ENCODE assay signal across 19 cellular contexts in the genomic region with DNA sequence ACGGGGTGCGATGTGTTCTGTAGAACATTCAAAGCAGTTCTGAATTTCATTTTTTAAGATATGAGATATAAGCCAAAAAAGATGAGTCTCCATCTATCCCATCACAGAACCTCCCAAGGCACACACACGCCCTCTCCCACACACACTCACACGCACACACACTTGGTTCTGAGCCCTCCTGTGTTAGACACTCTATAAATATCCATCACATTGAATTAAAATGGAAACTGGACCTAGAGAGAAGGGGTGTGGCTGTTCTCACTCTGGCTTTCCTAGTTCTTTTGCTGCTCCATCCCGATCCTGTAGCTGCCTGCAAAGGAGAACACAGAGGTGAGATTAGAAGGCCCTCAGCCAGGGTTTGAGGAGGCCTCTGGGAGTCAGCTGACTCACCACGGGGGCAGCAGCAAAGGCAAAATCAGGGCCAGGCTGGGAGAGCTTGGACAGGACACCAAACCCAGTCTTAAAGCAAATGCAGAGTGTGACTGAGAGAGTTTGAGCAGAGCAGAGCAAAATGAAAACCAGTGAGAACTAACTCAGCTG.
"Had no signal": no experiment of that assay in that cellular context is flagged by ENCODE, and none has a peak within 500 bp of the region (broad histone marks: within the 10 kb centered on the region; RNA-seq: fewer than 3 reads in every experiment).

No MANE protein-coding gene starts in this region.

- H3K4me1 ChIP-seq: colonic mucosa, lower lobe of right lung, upper lobe of left lung had no signal

- ATAC-seq: activated CD8-positive, alpha-beta T cell treated with anti-CD3 and anti-CD28 coated beads, Interleukin-2, amount 10 ng/mL, durations not matched to agents 7 days and 5 days; lower lobe of right lung; T-cell had no signal

- H3K4me3 Mint-ChIP-seq: activated CD4-positive, alpha-beta T cell treated with anti-CD3 and anti-CD28 coated beads, Interleukin-2, amount 10 ng/mL, durations not matched to agents 24 days and 14 days; activated CD8-positive, alpha-beta T cell treated with anti-CD3 and anti-CD28 coated beads, Interleukin-2, amount 10 ng/mL, durations not matched to agents 7 days and 5 days; activated T-cell treated with anti-CD3 and anti-CD28 coated beads, Interleukin-2, amount 50 U/mL, for 24 hours; central memory CD8-positive, alpha-beta T cell; natural killer cell treated with Interleukin-12 subunit alpha and Interleukin-12 subunit beta and Interleukin-15 and Interleukin-18, amount 100 ng/mL, for 72 hours; T-cell had no signal

- H3K9me3 Mint-ChIP-seq: activated CD4-positive, alpha-beta T cell treated with anti-CD3 and anti-CD28 coated beads, Interleukin-2, amount 10 ng/mL, durations not matched to agents 24 days and 14 days; activated T-helper 2 cell treated with anti-CD3 and anti-CD28 coated beads, Interferon-gamma antibody, Interleukin-2, Interleukin-4, amounts not matched to agents 10 μg/mL and 5 μg/mL and 100 μg/mL, durations not matched to agents 14 hours and 24 hours and 36 hours; central memory CD8-positive, alpha-beta T cell; natural killer cell treated with Interleukin-12 subunit alpha and Interleukin-12 subunit beta and Interleukin-15 and Interleukin-18, amount 100 ng/mL, for 72 hours had no signal

- H3K36me3 Mint-ChIP-seq: natural killer cell treated with Interleukin-12 subunit alpha and Interleukin-12 subunit beta and Interleukin-15 and Interleukin-18, amount 100 ng/mL, for 72 hours; T-cell had no signal

- H3K27me3 ChIP-seq: brain microvascular endothelial cell, colonic mucosa, testis, upper lobe of left lung had no signal

- DNase-seq: activated CD4-positive, alpha-beta T cell treated with anti-CD3 and anti-CD28 coated beads, Interleukin-2, amount 10 ng/mL, durations not matched to agents 24 days and 14 days; activated CD4-positive, CD25-positive, alpha-beta regulatory T cell; activated CD8-positive, alpha-beta T cell treated with anti-CD3 and anti-CD28 coated beads, Interleukin-2, amount 10 ng/mL, durations not matched to agents 7 days and 5 days; activated naive CD4-positive, alpha-beta T cell treated with Interleukin-2 at 50 U/mL for 16 hours; activated T-cell treated with anti-CD3 and anti-CD28 coated beads, Interleukin-2, amount 50 U/mL, for 24 hours; brain microvascular endothelial cell; colonic mucosa; foreskin melanocyte; kidney glomerular epithelial cell; lower lobe of right lung; stomach; T-cell; testis; upper lobe of left lung had no signal

- H3K36me3 ChIP-seq: brain microvascular endothelial cell, colonic mucosa, lower lobe of right lung, stomach, upper lobe of left lung had no signal

- H3K27me3 Mint-ChIP-seq: activated CD4-positive, alpha-beta T cell treated with anti-CD3 and anti-CD28 coated beads, Interleukin-2, amount 10 ng/mL, durations not matched to agents 24 days and 14 days had no signal

- H3K27ac Mint-ChIP-seq: activated CD4-positive, alpha-beta T cell treated with anti-CD3 and anti-CD28 coated beads, Interleukin-2, amount 10 ng/mL, durations not matched to agents 24 days and 14 days; activated CD8-positive, alpha-beta T cell treated with anti-CD3 and anti-CD28 coated beads, Interleukin-2, amount 10 ng/mL, durations not matched to agents 7 days and 5 days; activated T-cell treated with anti-CD3 and anti-CD28 coated beads, Interleukin-2, amount 50 U/mL, for 24 hours; activated T-helper 2 cell treated with anti-CD3 and anti-CD28 coated beads, Interferon-gamma antibody, Interleukin-2, Interleukin-4, amounts not matched to agents 10 μg/mL and 5 μg/mL and 100 μg/mL, durations not matched to agents 14 hours and 24 hours and 36 hours; natural killer cell treated with Interleukin-12 subunit alpha and Interleukin-12 subunit beta and Interleukin-15 and Interleukin-18, amount 100 ng/mL, for 72 hours; progenitor cell of endocrine pancreas; T-cell had no signal

- H3K9me3 ChIP-seq: colonic mucosa, lower lobe of right lung, stomach, testis, upper lobe of left lung had no signal

- H3K4me1 Mint-ChIP-seq: activated CD4-positive, alpha-beta T cell treated with anti-CD3 and anti-CD28 coated beads, Interleukin-2, amount 10 ng/mL, durations not matched to agents 24 days and 14 days; central memory CD8-positive, alpha-beta T cell; T-cell had no signal

- H3K4me3 ChIP-seq: colonic mucosa, lower lobe of right lung, skin epidermis, stomach, testis, upper lobe of left lung had no signal

- H3K27ac ChIP-seq: brain microvascular endothelial cell, colonic mucosa, lower lobe of right lung, skin epidermis, testis, upper lobe of left lung had no signal
